8 cellular contexts compared by ENCODE assay signal in the genomic region with DNA sequence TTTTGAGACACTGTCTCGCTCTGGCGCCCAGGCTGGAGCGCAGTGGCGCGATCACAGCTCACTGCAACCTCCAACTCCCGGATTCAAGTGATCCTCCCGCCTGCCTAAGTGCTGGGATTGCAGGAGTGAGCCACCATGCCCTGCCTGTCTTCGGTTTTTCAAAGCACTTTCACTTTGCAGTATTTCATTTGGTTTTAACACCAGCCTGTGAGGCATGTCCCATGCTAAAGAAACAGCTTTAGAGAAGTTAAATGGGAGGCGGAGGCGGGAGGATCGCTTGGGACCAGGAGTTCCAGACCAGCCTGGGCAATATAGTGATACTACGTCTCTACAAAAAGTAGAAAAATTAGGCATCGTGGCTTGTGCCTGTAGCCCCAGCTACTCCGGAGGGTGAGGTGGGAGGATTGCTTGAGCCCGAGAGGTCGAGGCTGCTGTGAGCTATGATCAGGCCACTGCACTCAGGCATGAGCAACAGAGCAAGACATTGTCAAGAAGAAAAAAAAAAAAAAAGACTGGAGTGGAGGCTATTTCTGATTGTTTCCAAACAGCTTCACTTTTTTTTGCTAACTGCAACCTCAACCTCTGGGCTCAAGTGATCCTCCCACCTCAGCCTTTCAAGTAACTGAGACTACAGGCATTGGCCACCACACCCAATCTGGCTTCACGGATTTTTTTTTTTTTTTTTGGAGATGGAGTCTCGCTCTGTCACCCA. TPM values are rescaled to one million over a fixed set of nuclear protein-coding genes. Genes with fewer than 3 reads are reported as not detected.
DNase-seq lines count a peak whose midpoint lies in the region; ATAC-seq and TF ChIP-seq lines count a peak whose summit lies in the region.

No MANE protein-coding gene starts in this region.

- H3K9ac ChIP-seq in colonic mucosa (ENCODE audit: low read depth in 2 of 2, low read length in 2 of 2) = peak overlapping the region; percentile 93 to 99

- H3K36me3 ChIP-seq in OCI-LY7 (ENCODE audit: insufficient read depth, low read length) = peaks cover 64% of the 10 kb centered on the region
- peaks cover 6% of the 10 kb centered on the region for H3K36me3 ChIP-seq in colonic mucosa

- CTCF ChIA-PET in OCI-LY7 (lab: Charles Lee; ENCODE audit: unreplicated experiment) = interaction anchor here (0.9 to 1.4 kb wide), 2 partner anchors 10 to 170 kb away, joined by 3 to 4 read pairs; partner anchors contain the start of gene MFSD11

- ATAC-seq in natural killer cell (no peak), HG03196 (IDR thresholded peaks at IDR 0.05; ENCODE audit: unreplicated experiment) (no peak), GM19324 (IDR thresholded peaks at IDR 0.05; ENCODE audit: low FRiP score, unreplicated experiment) (no peak)

- intact Hi-C loops in OCI-LY7 (cut with micrococcal nuclease; ENCODE audit: unreplicated experiment) = loop anchor here (2.0 to 5.0 kb wide), 4 partner anchors 57 to 461 kb away; partner anchors contain the start of gene UBALD2
- intact Hi-C loops in colonic mucosa (cut with DNase I) = no loop called here
- intact Hi-C loops in natural killer cell (cut with micrococcal nuclease) = loop anchor here (1.0 to 5.0 kb wide), 2 partner anchors 7 to 946 kb away; partner anchors contain the start of gene UNK

- peaks cover 86% of the 10 kb centered on the region for H3K79me2 ChIP-seq in OCI-LY7 (ENCODE audit: insufficient read depth, low read depth, low read length)

- H3K4me1 ChIP-seq in OCI-LY7 (ENCODE audit: insufficient read depth, low read length, poor library complexity, severe bottlenecking) = peaks cover 54% of the 10 kb centered on the region
- peaks cover 7% of the 10 kb centered on the region for H3K4me1 ChIP-seq in colonic mucosa

- H3K9me3 Mint-ChIP-seq in natural killer cell = no peaks in the 10 kb centered on the region

- H3K4me1 Mint-ChIP-seq in natural killer cell = peaks cover 26 to 33% of the 10 kb centered on the region in 2 donors

- H3K27me3 Mint-ChIP-seq in natural killer cell (ENCODE audit: low read depth in 2 of 2) = no peaks in the 10 kb centered on the region

- TF ChIP-seq CTCF in GM12865 (IDR thresholded peaks at IDR 0.05; ENCODE audit: insufficient read depth, low read depth, low read length, missing control alignments) (no peak), OCI-LY7 (conservative IDR thresholded peaks at IDR 0.05; ENCODE audit: low read length) (no peak), colonic mucosa (IDR thresholded peaks at IDR 0.05) (no peak), natural killer cell (IDR thresholded peaks at IDR 0.05) (no peak)

- H3K36me3 Mint-ChIP-seq in natural killer cell = no peaks in the 10 kb centered on the region

- no peaks in the 10 kb centered on the region for H3K9me3 ChIP-seq in OCI-LY7 (ENCODE audit: low read length)
- H3K9me3 ChIP-seq in colonic mucosa = no peaks in the 10 kb centered on the region

- H3K27ac Mint-ChIP-seq in natural killer cell = peak overlapping the region; percentile 94 to 100

- no peaks in the 10 kb centered on the region for H3K9me2 ChIP-seq in OCI-LY7 (ENCODE audit: insufficient read depth, low read length)

- no TSS peak for BruUV-seq in OCI-LY7 (replicated peaks; lab: Mats Ljungman, UMichigan)

- POLR2A ChIA-PET in OCI-LY7 (lab: Charles Lee) = interaction anchor here (0.6 to 2.9 kb wide), 16 partner anchors 10 to 1338 kb away, joined by 3 to 12 read pairs (median 3); partner anchors contain the start of genes MFSD11 and SRSF2

- H3K4me3 ChIP-seq in GM12865 (ENCODE audit: low read depth, low read length) (peak overlapping the region; percentile 83), OCI-LY7 (ENCODE audit: low read depth, low read length, poor library complexity, severe bottlenecking) (peak overlapping the region; percentile 78), colonic mucosa (peak overlapping the region; percentile 98)

- peak overlapping the region; percentile 91 for H3K27ac ChIP-seq in OCI-LY7 (ENCODE audit: low read depth, low read length, poor library complexity, severe bottlenecking)
- peak overlapping the region; percentile 100 for H3K27ac ChIP-seq in colonic mucosa

- H3K27me3 ChIP-seq in colonic mucosa = no peaks in the 10 kb centered on the region

- H3K4me3 Mint-ChIP-seq in natural killer cell = peak overlapping the region; percentile 98

- DNase-seq in GM12865 (ENCODE audit: low read depth) (peak; percentile 50), OCI-LY7 (ENCODE audit: low spot score) (peak; percentile 75), colonic mucosa (no peak), natural killer cell (no peak), cerebellum (ENCODE audit: low spot score) (no peak), middle frontal gyrus (ENCODE audit: extremely low spot score, low spot score) (no peak)

- H3K4me2 ChIP-seq in OCI-LY7 (ENCODE audit: low read length) = peak overlapping the region; percentile 76

- H2AFZ ChIP-seq in OCI-LY7 (ENCODE audit: low read length) = no peak overlapping the region

- peaks cover 7% of the 10 kb centered on the region; the same call in 1 of the 2 replicates for H4K20me1 ChIP-seq in OCI-LY7 (ENCODE audit: insufficient read depth, low read length)

RNA-seq across cellular contexts. Expression of gene METTL23, which starts 1.3 kb away (rescaled TPM):
- 91.8 and 93.7 TPM in 2 replicates for total RNA-seq in OCI-LY7 (2014; rRNA removed; shearing (Covaris generic))
- total RNA-seq in OCI-LY7 (2022) (82.7 and 102 TPM in 2 replicates), colonic mucosa (10 to 100 TPM; 21.7 to 29.7 TPM), natural killer cell (10 to 100 TPM; 31.9 to 57.7 (median 34.2) TPM), cerebellum (11.1 TPM)

RNA-seq across cellular contexts. Expression of gene JMJD6, which starts 1.5 kb away (rescaled TPM):
- total RNA-seq in OCI-LY7 (2014; rRNA removed; shearing (Covaris generic)) = 39.9 and 41.2 TPM in 2 replicates
- 46.0 and 71.2 TPM in 2 replicates for total RNA-seq in OCI-LY7 (2022)
- total RNA-seq in colonic mucosa = 10 to 100 TPM; 38.6 to 41.6 TPM
- total RNA-seq in natural killer cell = 100 to 1,000 TPM; 169 to 257 (median 195) TPM
- 20.1 TPM for total RNA-seq in cerebellum

RNA-seq across cellular contexts. Expression of gene SRSF2, which starts 9.2 kb away (rescaled TPM):
- 1,143 and 2,207 TPM in 2 replicates for total RNA-seq in OCI-LY7 (2014; rRNA removed; shearing (Covaris generic))
- total RNA-seq in OCI-LY7 (2022) (619 and 683 TPM in 2 replicates), colonic mucosa (100 to 1,000 TPM; 163 to 300 TPM), natural killer cell (100 to 1,000 TPM; 402 to 548 (median 503) TPM), cerebellum (114 TPM)

RNA-seq across cellular contexts. Expression of gene MFSD11, which starts 10.0 kb away (rescaled TPM):
- total RNA-seq in OCI-LY7 (2014; rRNA removed; shearing (Covaris generic)) = 52.6 and 55.1 TPM in 2 replicates
- 63.1 and 68.4 TPM in 2 replicates for total RNA-seq in OCI-LY7 (2022)
- 10 to 100 TPM; 24.9 to 38.9 TPM for total RNA-seq in colonic mucosa
- total RNA-seq in natural killer cell = 10 to 100 TPM; 32.7 to 44.0 (median 33.9) TPM
- 63.4 TPM for total RNA-seq in cerebellum

RNA-seq across cellular contexts. Expression of gene MXRA7, which starts 17.1 kb away (rescaled TPM):
- total RNA-seq in OCI-LY7 (2014; rRNA removed; shearing (Covaris generic)) = 1.1 and 1.6 TPM in 2 replicates
- total RNA-seq in OCI-LY7 (2022) (4.9 and 5.3 TPM in 2 replicates), colonic mucosa (10 to 100 TPM; 20.3 to 39.3 TPM), natural killer cell (10 to 100 TPM; 31.6 to 47.6 (median 46.5) TPM), cerebellum (56.8 TPM)

Comparison
In these comparisons a context has a peak if more than half of its experiments do, and no peak if none do; other contexts are left out.
1. DNase-seq: peak in GM12865 (single experiment) and OCI-LY7 (single experiment); none in colonic mucosa (single experiment), natural killer cell (single experiment), cerebellum (single experiment) and middle frontal gyrus (single experiment).
2. Peak in every context shown above with its lines, with median percentiles within 50 percentile points of each other: H3K4me3 ChIP-seq.